Comparison of ENCODE assay signal across 23 cellular contexts in genomic region chr15:31098491-31098917, GRCh38. TPM values are rescaled to one million over a fixed set of nuclear protein-coding genes. Genes with fewer than 3 reads are reported as not detected.
"Had no signal": no experiment of that assay in that cellular context is flagged by ENCODE, and none has a peak within 500 bp of the region (broad histone marks: within the 10 kb centered on the region; RNA-seq: fewer than 3 reads in every experiment).

No MANE protein-coding gene starts in this region.

- H3K27me3 Mint-ChIP-seq: activated naive CD8-positive, alpha-beta T cell treated with anti-CD3 and anti-CD28 coated beads for 36 hours; progenitor cell of endocrine pancreas had no signal

- H3K36me3 Mint-ChIP-seq: activated naive CD8-positive, alpha-beta T cell treated with anti-CD3 and anti-CD28 coated beads for 36 hours; brain; natural killer cell had no signal

- H3K4me1 Mint-ChIP-seq: activated CD4-positive, alpha-beta T cell treated with anti-CD3 and anti-CD28 coated beads, Interleukin-2, amount 10 ng/mL, durations not matched to agents 7 days and 5 days; activated naive CD8-positive, alpha-beta T cell treated with anti-CD3 and anti-CD28 coated beads for 36 hours; central memory CD8-positive, alpha-beta T cell had no signal

- DNase-seq: activated CD4-positive, alpha-beta T cell treated with anti-CD3 and anti-CD28 coated beads, Interleukin-2, amount 10 ng/mL, durations not matched to agents 7 days and 5 days; activated CD8-positive, alpha-beta memory T cell treated with anti-CD3 and anti-CD28 coated beads, Interleukin-2, amount 50 U/mL, for 48 hours; activated gamma-delta T cell; activated naive CD8-positive, alpha-beta T cell treated with anti-CD3 and anti-CD28 coated beads for 36 hours; activated T-cell treated with anti-CD3 and anti-CD28 coated beads, Interleukin-2, amount 50 U/mL, for 72 hours; amygdala; effector CD8-positive, alpha-beta T cell; foreskin keratinocyte; heart left ventricle; left lung; mammary epithelial cell; mucosa of descending colon; natural killer cell; occipital lobe; stomach; T-helper 2 cell had no signal

- H3K4me3 Mint-ChIP-seq: activated CD4-positive, alpha-beta T cell treated with anti-CD3 and anti-CD28 coated beads, Interleukin-2, amount 10 ng/mL, durations not matched to agents 7 days and 5 days; activated naive CD8-positive, alpha-beta T cell treated with anti-CD3 and anti-CD28 coated beads for 36 hours; activated T-cell treated with anti-CD3 and anti-CD28 coated beads, Interleukin-2, amount 50 U/mL, for 72 hours; brain; central memory CD8-positive, alpha-beta T cell; natural killer cell had no signal

- H3K27ac Mint-ChIP-seq: activated CD4-positive, alpha-beta T cell treated with anti-CD3 and anti-CD28 coated beads, Interleukin-2, amount 10 ng/mL, durations not matched to agents 7 days and 5 days; activated naive CD8-positive, alpha-beta T cell treated with anti-CD3 and anti-CD28 coated beads for 36 hours; activated T-cell treated with anti-CD3 and anti-CD28 coated beads, Interleukin-2, amount 50 U/mL, for 72 hours; natural killer cell; progenitor cell of endocrine pancreas had no signal

- H3K4me1 ChIP-seq: foreskin keratinocyte, left lung had no signal

- H3K4me3 ChIP-seq: coronary artery, heart left ventricle, left lung, mucosa of descending colon, stomach, thoracic aorta had no signal

- H3K27ac ChIP-seq: coronary artery, foreskin keratinocyte, heart left ventricle, left lung, stomach, thoracic aorta had no signal

- H3K9me3 Mint-ChIP-seq: activated CD4-positive, alpha-beta T cell treated with anti-CD3 and anti-CD28 coated beads, Interleukin-2, amount 10 ng/mL, durations not matched to agents 7 days and 5 days; activated naive CD8-positive, alpha-beta T cell treated with anti-CD3 and anti-CD28 coated beads for 36 hours; activated T-cell treated with anti-CD3 and anti-CD28 coated beads, Interleukin-2, amount 50 U/mL, for 72 hours; central memory CD8-positive, alpha-beta T cell; natural killer cell had no signal

- ATAC-seq: activated T-cell treated with anti-CD3 and anti-CD28 coated beads, Interleukin-2, amount 50 U/mL, for 72 hours; foreskin keratinocyte; heart left ventricle; left lung; mucosa of descending colon; natural killer cell; sciatic nerve had no signal

- H3K27me3 ChIP-seq: left lung, stomach had no signal

- H3K9me3 ChIP-seq: heart left ventricle, left lung, mucosa of descending colon, stomach, thoracic aorta had no signal

- H3K36me3 ChIP-seq: heart left ventricle, left lung, stomach, thoracic aorta had no signal

RNA-seq across cellular contexts. Expression of gene TRPM1, which starts 3.0 kb away (rescaled TPM):
- total RNA-seq: activated CD4-positive, alpha-beta T cell treated with anti-CD3 and anti-CD28 coated beads, Interleukin-2, amount 10 ng/mL, durations not matched to agents 7 days and 5 days; activated naive CD8-positive, alpha-beta T cell treated with anti-CD3 and anti-CD28 coated beads for 36 hours; activated T-cell treated with anti-CD3 and anti-CD28 coated beads, Interleukin-2, amount 50 U/mL, for 72 hours; foreskin keratinocyte; heart left ventricle; left lung; mammary epithelial cell; mucosa of descending colon; natural killer cell; occipital lobe; progenitor cell of endocrine pancreas; sciatic nerve; stomach; thoracic aorta; urinary bladder had no signal
- polyA plus RNA-seq: mammary epithelial cell, urinary bladder had no signal
